ENCODE assay signal across 10 cellular contexts in the genomic region with DNA sequence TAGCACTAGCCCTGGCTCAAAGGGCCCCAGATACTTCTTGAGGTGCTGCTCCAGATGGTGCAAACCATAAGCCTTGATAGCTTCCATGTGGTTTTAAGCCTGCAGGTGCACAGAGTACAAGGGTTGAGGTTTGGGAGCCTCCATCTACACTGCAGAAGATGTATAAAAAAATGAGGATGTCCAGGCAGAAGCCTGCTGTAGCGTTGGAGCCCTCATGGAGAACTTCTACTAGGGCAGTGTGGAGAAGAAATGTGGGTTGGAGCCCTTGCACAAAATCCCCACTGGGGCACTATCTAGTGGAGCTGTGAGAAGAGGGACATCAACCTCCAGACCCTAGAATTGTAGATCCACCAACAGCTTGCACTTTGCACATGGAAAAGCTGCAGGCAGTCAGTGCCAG.
"Had no signal": no experiment of that assay in that cellular context is flagged by ENCODE, and none has a peak within 500 bp of the region (broad histone marks: within the 10 kb centered on the region; RNA-seq: fewer than 3 reads in every experiment).

No MANE protein-coding gene starts in this region.

- H3K27ac ChIP-seq: KMS-11 had no signal

- ATAC-seq: GM23338 had no signal

- H3K4me3 Mint-ChIP-seq: GM23338, H9, HFFc6 had no signal

- DNase-seq: H9, HCEC 1CT, HFFc6, IMR-90, KBM-7 had no signal

- H3K9ac ChIP-seq: KMS-11 had no signal

- H3K4me3 ChIP-seq: GM23338 had no signal

- H3K27ac Mint-ChIP-seq: GM23338, H9, HFFc6 had no signal

- H3K4me1 Mint-ChIP-seq: GM23338, H9 had no signal

- H3K4me2 ChIP-seq: GM23338, KMS-11 had no signal

- H2AFZ ChIP-seq: GM23338 had no signal

- FAIRE-seq: H1, H54, HTR-8/SVneo had no signal
